Comparison of ENCODE assay signal across 21 cellular contexts in the genomic region with DNA sequence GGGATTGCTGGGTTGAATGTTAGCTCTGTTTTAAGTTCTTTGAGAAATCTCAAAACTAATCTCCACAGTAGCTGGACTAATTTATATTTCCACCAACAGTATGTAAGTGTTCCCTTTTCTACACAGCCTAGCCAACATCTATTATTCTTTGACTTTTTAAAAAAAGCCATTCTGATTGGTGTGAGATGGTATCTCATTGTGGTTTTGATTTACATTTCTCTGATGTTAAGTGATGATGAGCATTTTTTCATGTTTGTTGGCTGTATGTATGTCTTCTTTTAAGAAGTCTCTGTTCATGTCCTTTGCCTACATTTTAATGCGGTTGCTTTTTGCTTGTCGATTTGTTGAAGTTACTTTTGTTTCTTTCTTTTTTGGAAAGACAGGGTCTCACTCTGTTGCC.
"Had no signal": no experiment of that assay in that cellular context is flagged by ENCODE, and none has a peak within 500 bp of the region (broad histone marks: within the 10 kb centered on the region; RNA-seq: fewer than 3 reads in every experiment).

No MANE protein-coding gene starts in this region.

- DNase-seq: activated CD4-positive, alpha-beta memory T cell treated with anti-CD3 and anti-CD28 coated beads, Interleukin-2, amount 10 ng/mL, durations not matched to agents 7 days and 5 days; activated naive CD4-positive, alpha-beta T cell treated with anti-CD3 and anti-CD28 coated beads for 36 hours; adrenal gland; brain microvascular endothelial cell; colonic mucosa; hippocampal formation; kidney glomerular epithelial cell; left lung; retina; stimulated activated CD4-positive, alpha-beta T cell treated with anti-CD3 and anti-CD28 coated beads, Interleukin-2, amount 100 ng/mL, for 48 hours; stimulated activated CD8-positive, alpha-beta memory T cell treated with anti-CD3 and anti-CD28 coated beads, Interleukin-4, amount 100 ng/mL, for 48 hours; T-helper 9 cell; upper lobe of left lung had no signal

- H3K4me3 ChIP-seq: adrenal gland, ascending aorta, colonic mucosa, esophagus muscularis mucosa, left lung, thoracic aorta, upper lobe of left lung had no signal

- H3K36me3 ChIP-seq: adrenal gland, ascending aorta, brain microvascular endothelial cell, colonic mucosa, esophagus muscularis mucosa, left lung, thoracic aorta, upper lobe of left lung had no signal

- H3K27ac ChIP-seq: adrenal gland, ascending aorta, brain microvascular endothelial cell, colonic mucosa, esophagus muscularis mucosa, left lung, thoracic aorta, upper lobe of left lung had no signal

- ATAC-seq: left lung; natural killer cell treated with Interleukin-12 subunit alpha and Interleukin-12 subunit beta and Interleukin-15 and Interleukin-18, amount 100 ng/mL, for 72 hours; SK-N-SH treated with all-trans-retinoic acid at 6 μM for 48 hours; WTC11 had no signal

- H3K27ac Mint-ChIP-seq: activated CD4-positive, alpha-beta memory T cell treated with anti-CD3 and anti-CD28 coated beads, Interleukin-2, amount 10 ng/mL, durations not matched to agents 7 days and 5 days; activated naive CD4-positive, alpha-beta T cell treated with anti-CD3 and anti-CD28 coated beads for 36 hours; activated T-helper 1 cell treated with anti-CD3 and anti-CD28 coated beads, Interleukin-12 subunit alpha, Interleukin-12 subunit beta, Interleukin-2, Interleukin-4 antibody, amounts not matched to agents 30 ng/mL and 10 ng/mL and 1 ng/mL, durations not matched to agents 14 hours and 24 hours and 36 hours; natural killer cell treated with Interleukin-12 subunit alpha and Interleukin-12 subunit beta and Interleukin-15 and Interleukin-18, amount 100 ng/mL, for 72 hours; progenitor cell of endocrine pancreas; WTC11 had no signal

- H3K4me1 ChIP-seq: adrenal gland, ascending aorta, colonic mucosa, esophagus muscularis mucosa, left lung, upper lobe of left lung had no signal

- H3K4me3 Mint-ChIP-seq: natural killer cell treated with Interleukin-12 subunit alpha and Interleukin-12 subunit beta and Interleukin-15 and Interleukin-18, amount 100 ng/mL, for 72 hours; WTC11 had no signal

- H3K36me3 Mint-ChIP-seq: natural killer cell treated with Interleukin-12 subunit alpha and Interleukin-12 subunit beta and Interleukin-15 and Interleukin-18, amount 100 ng/mL, for 72 hours; WTC11 had no signal

- H3K9me3 ChIP-seq: adrenal gland, ascending aorta, colonic mucosa, esophagus muscularis mucosa, left lung, thoracic aorta, upper lobe of left lung had no signal

- H3K9me3 Mint-ChIP-seq: activated CD4-positive, alpha-beta memory T cell treated with anti-CD3 and anti-CD28 coated beads, Interleukin-2, amount 10 ng/mL, durations not matched to agents 7 days and 5 days; activated naive CD4-positive, alpha-beta T cell treated with anti-CD3 and anti-CD28 coated beads for 36 hours; activated T-helper 1 cell treated with anti-CD3 and anti-CD28 coated beads, Interleukin-12 subunit alpha, Interleukin-12 subunit beta, Interleukin-2, Interleukin-4 antibody, amounts not matched to agents 30 ng/mL and 10 ng/mL and 1 ng/mL, durations not matched to agents 14 hours and 24 hours and 36 hours; natural killer cell treated with Interleukin-12 subunit alpha and Interleukin-12 subunit beta and Interleukin-15 and Interleukin-18, amount 100 ng/mL, for 72 hours; WTC11 had no signal

- H3K4me1 Mint-ChIP-seq: WTC11 had no signal

- H3K27me3 ChIP-seq: adrenal gland, ascending aorta, brain microvascular endothelial cell, colonic mucosa, left lung, upper lobe of left lung had no signal
